In the genomic region with DNA sequence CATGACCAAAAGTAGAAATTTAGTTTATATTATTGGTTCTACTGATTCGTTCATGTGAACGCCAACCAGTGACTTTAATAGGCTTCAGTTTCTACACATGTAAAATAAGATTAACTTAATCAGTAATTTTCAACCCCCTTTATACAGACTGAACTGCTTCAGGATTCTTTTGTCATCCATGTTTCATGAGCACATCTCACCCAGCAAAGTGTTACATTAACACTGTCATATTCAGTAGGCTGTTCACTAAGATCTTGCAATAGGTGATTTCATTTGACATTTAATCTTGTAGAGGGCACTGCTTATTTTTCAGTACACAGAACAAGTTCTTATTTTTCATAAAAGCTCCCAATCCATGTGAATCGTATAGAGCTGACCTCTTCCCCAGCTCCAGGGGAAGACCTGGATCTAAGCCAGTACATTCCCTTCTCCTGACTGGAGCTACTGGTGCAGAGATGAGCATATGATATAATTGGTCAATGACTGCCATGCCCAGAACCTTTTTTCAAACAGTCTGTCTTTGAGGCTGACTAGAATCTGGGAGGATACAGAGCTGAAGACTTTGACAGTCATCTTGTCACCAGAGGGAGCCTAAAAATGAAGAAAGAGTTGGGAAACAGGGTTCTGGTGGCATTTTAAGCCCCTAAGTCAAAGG, we compare ENCODE assay signal across 10 cellular contexts.
DNase-seq lines count a peak whose midpoint lies in the region; ATAC-seq, FAIRE-seq and TF ChIP-seq lines count a peak whose summit lies in the region.
"Had no signal": no experiment of that assay in that cellular context is flagged by ENCODE, and none has a peak within 500 bp of the region (broad histone marks: within the 10 kb centered on the region; RNA-seq: fewer than 3 reads in every experiment).

No MANE protein-coding gene starts in this region.

- TF ChIP-seq CTCF in epithelial cell of proximal tubule (conservative IDR thresholded peaks at IDR 0.05; ENCODE audit: low read depth, low read length) = no peak

- no peak for ATAC-seq in HG03159 (IDR thresholded peaks at IDR 0.05; ENCODE audit: unreplicated experiment)

- FAIRE-seq in H54 (lab: Jason Lieb, UNC) = peak; percentile 96

- intact Hi-C loops in head of caudate nucleus (cut with DNase I) = no loop called here

- no peak overlapping the region for H3K4me3 ChIP-seq in epithelial cell of proximal tubule (ENCODE audit: low read depth, low read length)

- DNase-seq in H54 (ENCODE audit: insufficient read length, low spot score) = peak; percentile 42
- DNase-seq in RKO (ENCODE audit: low spot score) = peak; percentile 12
- peak; percentile 91 for DNase-seq in epithelial cell of proximal tubule (ENCODE audit: low read depth)
- peak; percentile 44 for DNase-seq in retina
- DNase-seq in D341Med (ENCODE audit: low spot score) = no peak
- DNase-seq in head of caudate nucleus = no peak
- DNase-seq: amygdala, left cardiac atrium, NCI-H146 had no signal

- no peak for TF ChIP-seq POLR2A in H54 (IDR thresholded peaks at IDR 0.05; ENCODE audit: low read depth, low read length)

Comparison
In these comparisons a context has a peak if more than half of its experiments do, and no peak if none do; other contexts are left out.
1. DNase-seq: peak in H54 (single experiment), RKO (single experiment), epithelial cell of proximal tubule (single experiment) and retina (single experiment); none in D341Med (single experiment) and head of caudate nucleus (0 of 42).